Comparison of ENCODE assay signal across 2 cellular contexts in genomic region chr15:41994772-41995475, GRCh38.
TF ChIP-seq lines count a peak whose summit lies in the region.

No MANE protein-coding gene starts in this region.

TF ChIP-seq in HEK293, 187 proteins besides CTCF, POLR2A, EP300 and RAD21:
- peak; percentile 75 for TF ChIP-seq ZIC2 (tag by site-specific recombination; IDR thresholded peaks at IDR 0.05)
- TF ChIP-seq GLIS1 (tag by site-specific recombination; IDR thresholded peaks at IDR 0.05), result peak; percentile 19; the same call in 1 of the 2 replicates
- TF ChIP-seq ZNF138 (tag by site-specific recombination; IDR thresholded peaks at IDR 0.05; ENCODE audit: borderline replicate concordance), result no peak
- no peak for TF ChIP-seq ZSCAN4 (tag by site-specific recombination; IDR thresholded peaks at IDR 0.05)

TF ChIP-seq in HepG2, 621 proteins besides CTCF, POLR2A, EP300 and RAD21:
- no peak for TF ChIP-seq KLF16 (CRISPR knock-in tag; IDR thresholded peaks at IDR 0.05)
- TF ChIP-seq IKZF4 (CRISPR knock-in tag; IDR thresholded peaks at IDR 0.05; ENCODE audit: borderline replicate concordance, low read depth, not compliant biosample characterization), result no peak
- TF ChIP-seq, protein P1, sequence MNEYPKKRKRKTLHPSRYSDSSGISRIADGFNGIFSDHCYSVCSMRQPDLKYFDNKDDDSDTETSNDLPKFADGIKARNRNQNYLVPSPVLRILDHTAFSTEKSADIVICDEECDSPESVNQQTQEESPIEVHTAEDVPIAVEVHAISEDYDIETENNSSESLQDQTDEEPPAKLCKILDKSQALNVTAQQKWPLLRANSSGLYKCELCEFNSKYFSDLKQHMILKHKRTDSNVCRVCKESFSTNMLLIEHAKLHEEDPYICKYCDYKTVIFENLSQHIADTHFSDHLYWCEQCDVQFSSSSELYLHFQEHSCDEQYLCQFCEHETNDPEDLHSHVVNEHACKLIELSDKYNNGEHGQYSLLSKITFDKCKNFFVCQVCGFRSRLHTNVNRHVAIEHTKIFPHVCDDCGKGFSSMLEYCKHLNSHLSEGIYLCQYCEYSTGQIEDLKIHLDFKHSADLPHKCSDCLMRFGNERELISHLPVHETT (CRISPR knock-in tag; conservative IDR thresholded peaks at IDR 0.05), result no peak
- no peak for TF ChIP-seq ZNF777 (CRISPR knock-in tag; IDR thresholded peaks at IDR 0.05)
- TF ChIP-seq, protein P2, sequence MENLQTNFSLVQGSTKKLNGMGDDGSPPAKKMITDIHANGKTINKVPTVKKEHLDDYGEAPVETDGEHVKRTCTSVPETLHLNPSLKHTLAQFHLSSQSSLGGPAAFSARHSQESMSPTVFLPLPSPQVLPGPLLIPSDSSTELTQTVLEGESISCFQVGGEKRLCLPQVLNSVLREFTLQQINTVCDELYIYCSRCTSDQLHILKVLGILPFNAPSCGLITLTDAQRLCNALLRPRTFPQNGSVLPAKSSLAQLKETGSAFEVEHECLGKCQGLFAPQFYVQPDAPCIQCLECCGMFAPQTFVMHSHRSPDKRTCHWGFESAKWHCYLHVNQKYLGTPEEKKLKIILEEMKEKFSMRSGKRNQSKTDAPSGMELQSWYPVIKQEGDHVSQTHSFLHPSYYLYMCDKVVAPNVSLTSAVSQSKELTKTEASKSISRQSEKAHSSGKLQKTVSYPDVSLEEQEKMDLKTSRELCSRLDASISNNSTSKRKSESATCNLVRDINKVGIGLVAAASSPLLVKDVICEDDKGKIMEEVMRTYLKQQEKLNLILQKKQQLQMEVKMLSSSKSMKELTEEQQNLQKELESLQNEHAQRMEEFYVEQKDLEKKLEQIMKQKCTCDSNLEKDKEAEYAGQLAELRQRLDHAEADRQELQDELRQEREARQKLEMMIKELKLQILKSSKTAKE (CRISPR knock-in tag; IDR thresholded peaks at IDR 0.05; ENCODE audit: borderline replicate concordance), result no peak
- TF ChIP-seq, protein P3, sequence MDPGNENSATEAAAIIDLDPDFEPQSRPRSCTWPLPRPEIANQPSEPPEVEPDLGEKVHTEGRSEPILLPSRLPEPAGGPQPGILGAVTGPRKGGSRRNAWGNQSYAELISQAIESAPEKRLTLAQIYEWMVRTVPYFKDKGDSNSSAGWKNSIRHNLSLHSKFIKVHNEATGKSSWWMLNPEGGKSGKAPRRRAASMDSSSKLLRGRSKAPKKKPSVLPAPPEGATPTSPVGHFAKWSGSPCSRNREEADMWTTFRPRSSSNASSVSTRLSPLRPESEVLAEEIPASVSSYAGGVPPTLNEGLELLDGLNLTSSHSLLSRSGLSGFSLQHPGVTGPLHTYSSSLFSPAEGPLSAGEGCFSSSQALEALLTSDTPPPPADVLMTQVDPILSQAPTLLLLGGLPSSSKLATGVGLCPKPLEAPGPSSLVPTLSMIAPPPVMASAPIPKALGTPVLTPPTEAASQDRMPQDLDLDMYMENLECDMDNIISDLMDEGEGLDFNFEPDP (CRISPR knock-in tag; conservative IDR thresholded peaks at IDR 0.05), result no peak
